8 cellular contexts compared by ENCODE assay signal in genomic region chr2:157839162-157839801, GRCh38. TPM values are rescaled to one million over a fixed set of nuclear protein-coding genes. Genes with fewer than 3 reads are reported as not detected.
DNase-seq lines count a peak whose midpoint lies in the region; ATAC-seq and TF ChIP-seq lines count a peak whose summit lies in the region.

No MANE protein-coding gene starts in this region.

- H3K27me3 ChIP-seq in Peyer's patch (no peaks in the 10 kb centered on the region), gastroesophageal sphincter (no peaks in the 10 kb centered on the region)

- 26 to 52% methylated on average over 3 of the region's 5 CpGs for WGBS in gastroesophageal sphincter (ENCODE audit: low coverage in 1 of 2), 2 donors

- no peak for DNase-seq in Peyer's patch
- DNase-seq in stimulated activated naive CD8-positive, alpha-beta T cell treated with anti-CD3 and anti-CD28 coated beads, Interleukin-15, Interleukin-2, amounts not matched to agents 100 U/mL and 50 U/mL, for 24 hours, result no peak
- DNase-seq in activated naive CD4-positive, alpha-beta T cell treated with anti-CD3 and anti-CD28 coated beads, Interleukin-2, amount 50 U/mL, for 16 hours, result no peak
- no peak for DNase-seq in omental fat pad (ENCODE audit: low spot score)

- ATAC-seq in gastroesophageal sphincter, result peak; percentile 48
- ATAC-seq in stimulated activated naive CD8-positive, alpha-beta T cell treated with anti-CD3 and anti-CD28 coated beads, Interleukin-15, Interleukin-2, amounts not matched to agents 100 U/mL and 50 U/mL, for 24 hours, result peak; percentile 38
- ATAC-seq in HG03108 (IDR thresholded peaks at IDR 0.05; ENCODE audit: unreplicated experiment), result no peak
- no peak for ATAC-seq in omental fat pad (ENCODE audit: low FRiP score)
- ATAC-seq in GM18505 (IDR thresholded peaks at IDR 0.05; ENCODE audit: unreplicated experiment), result no peak

- H3K4me1 ChIP-seq in Peyer's patch, result peaks cover 0 to 60% (median 3%) of the 10 kb centered on the region in 4 donors
- H3K4me1 ChIP-seq in gastroesophageal sphincter, result peaks cover 0 to 80% (median 17%) of the 10 kb centered on the region in 3 donors

- TF ChIP-seq CTCF in Peyer's patch (IDR thresholded peaks at IDR 0.05) (no peak), gastroesophageal sphincter (IDR thresholded peaks at IDR 0.05) (no peak), omental fat pad (IDR thresholded peaks at IDR 0.05) (no peak)

- no peak overlapping the region for H3K4me3 ChIP-seq in Peyer's patch
- no peak overlapping the region for H3K4me3 ChIP-seq in gastroesophageal sphincter

- no peak for TF ChIP-seq POLR2A in Peyer's patch (IDR thresholded peaks at IDR 0.05)
- TF ChIP-seq POLR2A in gastroesophageal sphincter (IDR thresholded peaks at IDR 0.05), result no peak
- TF ChIP-seq POLR2A in GM18505 (IDR thresholded peaks at IDR 0.05; ENCODE audit: borderline replicate concordance, extremely low read depth, insufficient read depth, insufficient read length), result no peak

- peak; percentile 70; the same call in 1 of the 2 replicates for TF ChIP-seq EP300 in Ishikawa (IDR thresholded peaks at IDR 0.05; ENCODE audit: borderline replicate concordance)
- TF ChIP-seq EP300 in gastroesophageal sphincter (IDR thresholded peaks at IDR 0.05), result no peak

- H3K27ac ChIP-seq in Peyer's patch (peak overlapping the region in 3 of 4 donors; percentile 11 to 80 (median 74)), gastroesophageal sphincter (peak overlapping the region in 3 of 4 donors; percentile 1 to 67 (median 62))

- TF ChIP-seq RAD21 in Ishikawa (IDR thresholded peaks at IDR 0.05; ENCODE audit: low read depth), result no peak

- H3K36me3 ChIP-seq in Peyer's patch (no peaks in the 10 kb centered on the region), gastroesophageal sphincter (no peaks in the 10 kb centered on the region)

- H3K9me3 ChIP-seq in Peyer's patch, result no peaks in the 10 kb centered on the region
- H3K9me3 ChIP-seq in gastroesophageal sphincter, result no peaks in the 10 kb centered on the region

TF ChIP-seq in Ishikawa, 13 proteins besides CTCF, POLR2A, EP300 and RAD21:
- TF ChIP-seq USF1 (IDR thresholded peaks at IDR 0.05), result no peak
- TF ChIP-seq ZBTB7A (IDR thresholded peaks at IDR 0.05; ENCODE audit: low read depth), result 0 out of 2 replicates have a peak, but pooled peaks have one; percentile 49
- peak; percentile 67 for TF ChIP-seq NFIC (IDR thresholded peaks at IDR 0.05)
- peak; percentile 60; the same call in 1 of the 2 replicates for TF ChIP-seq YY1 (IDR thresholded peaks at IDR 0.05; ENCODE audit: low read depth)
- peak; percentile 86 for TF ChIP-seq TCF12 (IDR thresholded peaks at IDR 0.05; ENCODE audit: low read depth)
- peak; percentile 81; the same call in 1 of the 2 replicates for TF ChIP-seq MAX (IDR thresholded peaks at IDR 0.05)
- peak; percentile 80; the same call in 1 of the 2 replicates for TF ChIP-seq TEAD4 (IDR thresholded peaks at IDR 0.05)
- TF ChIP-seq CEBPB (IDR thresholded peaks at IDR 0.05), result peak; percentile 79
- TF ChIP-seq TAF1 (IDR thresholded peaks at IDR 0.05; ENCODE audit: low read depth), result no peak

RNA-seq across cellular contexts. Expression of gene ACVR1, which starts 36.8 kb away (rescaled TPM):
- total RNA-seq in Peyer's patch (10 to 100 TPM; 11.8 to 16.5 (median 14.3) TPM), gastroesophageal sphincter (10 to 100 TPM; 17.9 to 41.4 (median 29.9) TPM), omental fat pad (10 to 100 TPM; 22.7 to 37.7 (median 28.2) TPM)

Comparison
In these comparisons a context has a peak if more than half of its experiments do, and no peak if none do; other contexts are left out.
1. ATAC-seq: peak in gastroesophageal sphincter (single experiment) and stimulated activated naive CD8-positive, alpha-beta T cell treated with anti-CD3 and anti-CD28 coated beads, Interleukin-15, Interleukin-2, amounts not matched to agents 100 U/mL and 50 U/mL, for 24 hours (single experiment); none in HG03108 (single experiment), omental fat pad (single experiment) and GM18505 (single experiment).